1 cellular context compared by ENCODE assay signal in the genomic region with DNA sequence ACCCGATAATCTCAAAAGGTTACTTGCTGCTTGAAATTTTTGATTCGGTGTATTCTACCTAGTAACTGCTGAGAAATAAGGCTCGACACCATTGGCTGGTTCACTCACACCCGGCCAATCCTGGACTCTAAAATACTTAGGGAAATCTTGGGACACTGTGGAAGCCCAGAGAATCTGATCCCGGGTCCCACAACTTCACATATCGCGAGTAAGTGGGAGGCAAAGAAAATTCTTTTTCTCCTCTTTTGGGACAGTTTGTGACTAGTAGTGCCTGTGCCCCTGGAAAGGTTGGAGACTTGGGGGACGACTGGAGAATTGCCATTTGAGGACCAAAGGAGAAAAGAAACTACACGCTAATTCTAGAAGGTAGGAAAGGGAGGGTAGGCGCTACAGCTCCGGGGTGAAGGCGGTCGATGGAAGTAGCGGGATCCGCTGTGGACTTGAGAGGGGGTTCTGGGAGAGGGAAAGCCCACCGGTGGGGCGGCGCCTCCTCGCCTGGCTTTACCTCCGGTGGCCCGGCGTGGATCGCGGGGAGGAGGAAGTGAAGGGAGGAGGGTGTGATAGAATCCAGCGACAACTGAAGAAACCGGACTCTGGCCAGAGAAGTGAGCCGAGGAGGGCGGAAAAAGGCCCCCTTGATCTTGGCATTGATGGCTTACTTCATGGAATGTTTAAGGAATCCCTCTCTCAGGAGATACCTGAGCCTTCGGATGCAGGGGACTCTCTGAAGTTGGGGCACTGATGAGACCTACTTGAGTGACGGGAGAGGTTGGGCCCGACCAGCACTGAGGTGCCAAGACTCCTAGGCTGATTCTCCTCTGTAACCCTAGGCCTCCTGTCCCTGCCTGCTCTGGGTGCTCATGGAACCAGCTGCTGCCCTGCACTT.
TF ChIP-seq lines count a peak whose summit lies in the region.

No MANE protein-coding gene starts in this region.

TF ChIP-seq in SK-N-SH treated with all-trans-retinoic acid at 6 μM for 48 hours, 23 proteins besides CTCF, POLR2A, EP300 and RAD21 (continued from another document):
- TF ChIP-seq, protein P1, sequence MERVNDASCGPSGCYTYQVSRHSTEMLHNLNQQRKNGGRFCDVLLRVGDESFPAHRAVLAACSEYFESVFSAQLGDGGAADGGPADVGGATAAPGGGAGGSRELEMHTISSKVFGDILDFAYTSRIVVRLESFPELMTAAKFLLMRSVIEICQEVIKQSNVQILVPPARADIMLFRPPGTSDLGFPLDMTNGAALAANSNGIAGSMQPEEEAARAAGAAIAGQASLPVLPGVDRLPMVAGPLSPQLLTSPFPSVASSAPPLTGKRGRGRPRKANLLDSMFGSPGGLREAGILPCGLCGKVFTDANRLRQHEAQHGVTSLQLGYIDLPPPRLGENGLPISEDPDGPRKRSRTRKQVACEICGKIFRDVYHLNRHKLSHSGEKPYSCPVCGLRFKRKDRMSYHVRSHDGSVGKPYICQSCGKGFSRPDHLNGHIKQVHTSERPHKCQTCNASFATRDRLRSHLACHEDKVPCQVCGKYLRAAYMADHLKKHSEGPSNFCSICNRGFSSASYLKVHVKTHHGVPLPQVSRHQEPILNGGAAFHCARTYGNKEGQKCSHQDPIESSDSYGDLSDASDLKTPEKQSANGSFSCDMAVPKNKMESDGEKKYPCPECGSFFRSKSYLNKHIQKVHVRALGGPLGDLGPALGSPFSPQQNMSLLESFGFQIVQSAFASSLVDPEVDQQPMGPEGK (CRISPR knock-in tag; IDR thresholded peaks at IDR 0.05; ENCODE audit: borderline replicate concordance), result no peak
